Comparison of ENCODE assay signal across 9 cellular contexts in genomic region chr10:132942101-132942739, GRCh38. TPM values are rescaled to one million over a fixed set of nuclear protein-coding genes. Genes with fewer than 3 reads are reported as not detected.
DNase-seq lines count a peak whose midpoint lies in the region; ATAC-seq, FAIRE-seq and TF ChIP-seq lines count a peak whose summit lies in the region.
"Had no signal": no experiment of that assay in that cellular context is flagged by ENCODE, and none has a peak within 500 bp of the region (broad histone marks: within the 10 kb centered on the region; RNA-seq: fewer than 3 reads in every experiment).

Gene CFAP46, minus strand, starts transcription at chr10:132942570. Its CDS starts 86 bp downstream, at chr10:132942484.

- H3K4me3 ChIP-seq in heart left ventricle, result peak within 1 kb of the TSS; percentile 39 to 79 (median 61)
- H3K4me3 ChIP-seq in ovary, result peak within 1 kb of the TSS; percentile 22
- H3K4me3 ChIP-seq: GM12878 had no signal

- peaks cover 0 to 20% (median 8%) of the 10 kb centered on the region in 12 donors for H3K4me1 ChIP-seq in heart left ventricle
- peaks cover 4% of the 10 kb centered on the region for H3K4me1 ChIP-seq in ovary (ENCODE audit: insufficient read depth)

- FAIRE-seq in RCC 7860 (lab: Jason Lieb, UNC), result no peak
- FAIRE-seq: GM12878 had no signal

- H3K36me3 ChIP-seq in heart left ventricle (no peaks in the 10 kb centered on the region), ovary (no peaks in the 10 kb centered on the region)

- TF ChIP-seq CTCF in GM20000 (IDR thresholded peaks at IDR 0.05; ENCODE audit: extremely low read depth, missing control alignments) (no peak), heart left ventricle (IDR thresholded peaks at IDR 0.05) (no peak), ovary (IDR thresholded peaks at IDR 0.05) (no peak)

- H3K27ac ChIP-seq in heart left ventricle (peak within 1 kb of the TSS in 2 of 12 donors; percentile 37 to 56), ovary (no peak within 1 kb of the TSS)

- no peak for TF ChIP-seq EP300 in ovary (IDR thresholded peaks at IDR 0.05)

- 1 to 10% (median 2%) methylated on average over 14 to 68 of the region's 68 CpGs for WGBS in heart left ventricle, 4 donors
- 1 to 3% (median 2%) methylated on average over 40 to 68 of the region's 68 CpGs for WGBS in ovary, 3 donors

- H3K36me3 Mint-ChIP-seq in activated naive CD8-positive, alpha-beta T cell, result no peaks in the 10 kb centered on the region

- no peaks in the 10 kb centered on the region for H3K9me3 Mint-ChIP-seq in activated naive CD8-positive, alpha-beta T cell (ENCODE audit: low read depth)

- H3K27me3 Mint-ChIP-seq in activated naive CD8-positive, alpha-beta T cell, result peaks cover 31% of the 10 kb centered on the region

- intact Hi-C loops in heart left ventricle (cut with DNase I) (loop anchor here in 6 of 10 donors (2.0 to 10.0 kb wide), 3 partner anchors 180 to 183 kb away; no protein-coding TSS in a partner anchor), ovary (cut with DNase I) (no loop called here)

- H3K9me3 ChIP-seq in heart left ventricle (no peaks in the 10 kb centered on the region), ovary (no peaks in the 10 kb centered on the region)

- no peak within 1 kb of the TSS for H3K27ac Mint-ChIP-seq in activated naive CD8-positive, alpha-beta T cell

- TF ChIP-seq POLR2A in heart left ventricle (IDR thresholded peaks at IDR 0.05) (no peak), ovary (IDR thresholded peaks at IDR 0.05) (no peak)

- peaks cover 0 to 47% (median 18%) of the 10 kb centered on the region in 9 donors for H3K27me3 ChIP-seq in heart left ventricle
- no peaks in the 10 kb centered on the region for H3K27me3 ChIP-seq in ovary

- peaks cover 13% of the 10 kb centered on the region for H3K4me1 Mint-ChIP-seq in activated naive CD8-positive, alpha-beta T cell (ENCODE audit: low read depth)

- peak within 1 kb of the TSS; percentile 84 for H3K4me3 Mint-ChIP-seq in activated naive CD8-positive, alpha-beta T cell

- DNase-seq in A172 (ENCODE audit: low spot score) (peak; percentile 1), GM20000 (ENCODE audit: low spot score) (peak; percentile 82), heart left ventricle (peak; percentile 62 to 80 (median 73)), ovary (peak; percentile 35 to 74 (median 56)), RCC 7860 (ENCODE audit: low spot score) (no peak)

- ATAC-seq in heart left ventricle, result peak in 3 of 4 donors; percentile 57 to 87 (median 77)
- ATAC-seq in GM18868 (IDR thresholded peaks at IDR 0.05; ENCODE audit: unreplicated experiment), result no peak
- no peak for ATAC-seq in HG02938 (IDR thresholded peaks at IDR 0.05; ENCODE audit: unreplicated experiment)
- ATAC-seq: GM12878 had no signal

RNA-seq across cellular contexts. Expression of gene CFAP46, which starts in this region (rescaled TPM):
- 1.4 and 4.3 TPM in 2 replicates for total RNA-seq in A172 (2014; rRNA removed; shearing (Covaris generic))
- total RNA-seq in heart left ventricle (1 to 10 TPM in 5 of 9 donors, under 1 TPM in 4; 0.61 to 1.8 (median 1.1) TPM), ovary (10 to 100 TPM in 1 of 7 donors, 1 to 10 TPM in 4, under 1 TPM in 1, not detected in 1; 0.56 to 22.4 (median 1.9) TPM)
- polyA plus RNA-seq in heart left ventricle (under 1 TPM; 0.62 to 0.65 TPM), ovary (under 1 TPM; 0.50 to 0.68 TPM)
- total RNA-seq: GM12878 had no signal

Comparison
In these comparisons a context has a peak if more than half of its experiments do, and no peak if none do; other contexts are left out.
1. ATAC-seq: peak in heart left ventricle (3 of 4); none in GM18868 (single experiment) and HG02938 (single experiment).
2. intact Hi-C loops: an anchor here in heart left ventricle (2.0 to 10.0 kb wide); none called in ovary.